Comparison of ENCODE assay signal across 26 cellular contexts in genomic region chr2:127559454-127559853, GRCh38. TPM values are rescaled to one million over a fixed set of nuclear protein-coding genes. Genes with fewer than 3 reads are reported as not detected.
"Had no signal": no experiment of that assay in that cellular context is flagged by ENCODE, and none has a peak within 500 bp of the region (broad histone marks: within the 10 kb centered on the region; RNA-seq: fewer than 3 reads in every experiment).

No MANE protein-coding gene starts in this region.

- H3K9me3 ChIP-seq: body of pancreas, gastrocnemius medialis, thyroid gland, upper lobe of right lung had no signal

- H3K36me3 ChIP-seq: esophagus muscularis mucosa, gastrocnemius medialis, thyroid gland, upper lobe of right lung had no signal

- H3K4me3 Mint-ChIP-seq: activated CD4-positive, alpha-beta T cell treated with anti-CD3 and anti-CD28 coated beads for 36 hours; activated naive CD8-positive, alpha-beta T cell treated with anti-CD3 and anti-CD28 coated beads, Interleukin-2, amount 50 U/mL, for 24 hours; activated T-cell treated with anti-CD3 and anti-CD28 coated beads, Interleukin-2, amount 50 U/mL, for 72 hours; memory B cell; naive B cell; T-helper 2 cell treated with Interferon-gamma antibody and Interleukin-4, amounts not matched to agents 5 μg/mL and 100 μg/mL, for 36 hours had no signal

- H3K27me3 ChIP-seq: body of pancreas, esophagus muscularis mucosa, gastrocnemius medialis, thyroid gland, upper lobe of right lung had no signal

- DNase-seq: activated CD4-positive, alpha-beta T cell treated with anti-CD3 and anti-CD28 coated beads for 36 hours; activated CD4-positive, alpha-beta T cell treated with anti-CD3 and anti-CD28 coated beads, Interleukin-2, amount 50 U/mL, for 48 hours; activated gamma-delta T cell; activated naive CD4-positive, alpha-beta T cell treated with anti-CD3 and anti-CD28 coated beads, Interleukin-2, amount 50 U/mL, for 16 hours; activated naive CD8-positive, alpha-beta T cell treated with anti-CD3 and anti-CD28 coated beads, Interleukin-2, amount 50 U/mL, for 24 hours; activated T-cell treated with anti-CD3 and anti-CD28 coated beads, Interleukin-2, amount 50 U/mL, for 72 hours; body of pancreas; caudate nucleus; dermis blood vessel endothelial cell; effector CD8-positive, alpha-beta T cell; gastrocnemius medialis; left colon; naive B cell; nucleus accumbens; retina; stimulated activated CD4-positive, alpha-beta T cell treated with anti-CD3 and anti-CD28 coated beads, Interleukin-4, amount 100 ng/mL, for 24 hours; stimulated activated naive CD8-positive, alpha-beta T cell treated with anti-CD3 and anti-CD28 coated beads, Interleukin-15, Interleukin-2, amounts not matched to agents 100 U/mL and 50 U/mL, for 24 hours; thyroid gland; upper lobe of right lung had no signal

- ATAC-seq: activated CD4-positive, alpha-beta T cell treated with anti-CD3 and anti-CD28 coated beads for 36 hours; activated naive CD8-positive, alpha-beta T cell treated with anti-CD3 and anti-CD28 coated beads, Interleukin-2, amount 50 U/mL, for 24 hours; activated T-cell treated with anti-CD3 and anti-CD28 coated beads, Interleukin-2, amount 50 U/mL, for 72 hours; body of pancreas; gastrocnemius medialis; left colon; SK-N-SH treated with all-trans-retinoic acid at 6 μM for 48 hours; stimulated activated naive CD8-positive, alpha-beta T cell treated with anti-CD3 and anti-CD28 coated beads, Interleukin-15, Interleukin-2, amounts not matched to agents 100 U/mL and 50 U/mL, for 24 hours had no signal

- H3K4me3 ChIP-seq: body of pancreas, esophagus muscularis mucosa, gastrocnemius medialis, thyroid gland, upper lobe of right lung had no signal

- FAIRE-seq: endothelial cell of umbilical vein, islet of Langerhans, TTC549 had no signal

- H3K27ac ChIP-seq: body of pancreas, esophagus muscularis mucosa, gastrocnemius medialis, thyroid gland, upper lobe of right lung had no signal

- H3K4me1 ChIP-seq: body of pancreas, esophagus muscularis mucosa, thyroid gland, upper lobe of right lung had no signal

- H3K27ac Mint-ChIP-seq: activated CD4-positive, alpha-beta T cell treated with anti-CD3 and anti-CD28 coated beads for 36 hours; activated naive CD8-positive, alpha-beta T cell treated with anti-CD3 and anti-CD28 coated beads, Interleukin-2, amount 50 U/mL, for 24 hours; activated T-cell treated with anti-CD3 and anti-CD28 coated beads, Interleukin-2, amount 50 U/mL, for 72 hours; memory B cell; T-helper 2 cell treated with Interferon-gamma antibody and Interleukin-4, amounts not matched to agents 5 μg/mL and 100 μg/mL, for 36 hours had no signal

RNA-seq across cellular contexts. Expression of gene MYO7B, which starts 24.0 kb away (rescaled TPM):
- total RNA-seq: dermis blood vessel endothelial cell, endothelial cell of umbilical vein had no signal
